23 cellular contexts compared by ENCODE assay signal in the genomic region with DNA sequence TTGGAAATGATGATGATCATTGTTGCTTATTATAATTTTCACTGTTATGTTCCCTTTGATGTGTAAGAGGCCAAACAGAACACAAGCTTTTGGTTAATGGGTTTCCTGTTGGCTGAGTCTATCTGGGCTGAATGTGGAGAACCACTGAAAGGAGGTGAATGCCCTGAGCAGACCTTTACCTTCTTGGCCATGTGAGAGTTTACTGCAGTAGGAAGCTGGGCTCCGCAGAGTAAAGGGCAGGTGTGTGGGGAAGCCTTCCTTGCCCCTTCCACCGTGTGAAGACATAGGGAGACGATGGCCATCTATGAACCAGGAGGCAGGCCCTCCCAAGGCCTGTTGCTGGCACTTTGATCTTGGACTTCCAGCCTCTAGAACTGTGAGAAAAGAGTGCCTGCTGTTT.
A peak's percentile ranks its signal among the peaks of the same experiment; 100 is the strongest.
DNase-seq lines count a peak whose midpoint lies in the region; ATAC-seq and TF ChIP-seq lines count a peak whose summit lies in the region.
"Had no signal": no experiment of that assay in that cellular context is flagged by ENCODE, and none has a peak within 500 bp of the region (broad histone marks: within the 10 kb centered on the region; RNA-seq: fewer than 3 reads in every experiment).

No MANE protein-coding gene starts in this region.

- POLR2A ChIA-PET in naive thymus-derived CD8-positive, alpha-beta T cell (lab: Charles Lee) = interaction anchor here (0.7 to 1.2 kb wide), 2 partner anchors 157 to 160 kb away, joined by 3 read pairs; no protein-coding TSS in a partner anchor

- H3K4me1 Mint-ChIP-seq in chondrocyte (ENCODE audit: low read depth) (peaks cover 40% of the 10 kb centered on the region), neural crest cell (peaks cover 35% of the 10 kb centered on the region), type B pancreatic cell (ENCODE audit: unreplicated experiment) (peaks cover 41% of the 10 kb centered on the region)
- peaks cover 10 to 28% (median 24%) of the 10 kb centered on the region in 4 donors for H3K4me1 Mint-ChIP-seq in naive thymus-derived CD8-positive, alpha-beta T cell

- no peaks in the 10 kb centered on the region for H3K79me1 ChIP-seq in mesenchymal stem cell (replicated peaks; ENCODE audit: low read length, poor library complexity, severe bottlenecking)

- H3K4me1 ChIP-seq in mesenchymal stem cell (ENCODE audit: control insufficient read depth, insufficient read depth, low read depth, low read length) = peaks cover 4% of the 10 kb centered on the region

- no peak overlapping the region for H2BK5ac ChIP-seq in mesenchymal stem cell (ENCODE audit: low read depth, low read length, poor library complexity, severe bottlenecking)

- H3K27ac ChIP-seq in mesenchymal stem cell (ENCODE audit: low read length, poor library complexity, severe bottlenecking) (no peak overlapping the region), dorsolateral prefrontal cortex (peak overlapping the region in 16 of 59 donors; percentile 3 to 82 (median 64))
- H3K27ac ChIP-seq: 22Rv1, neutrophil had no signal

- H2BK15ac ChIP-seq in mesenchymal stem cell (ENCODE audit: low read depth, poor library complexity, severe bottlenecking) = no peak overlapping the region

- no peak overlapping the region for H2AK5ac ChIP-seq in mesenchymal stem cell (ENCODE audit: low read length, severe bottlenecking)

- H3K36me3 Mint-ChIP-seq in chondrocyte (ENCODE audit: low read depth) (no peaks in the 10 kb centered on the region), neural crest cell (ENCODE audit: low read depth) (no peaks in the 10 kb centered on the region), type B pancreatic cell (no peaks in the 10 kb centered on the region)
- no peaks in the 10 kb centered on the region for H3K36me3 Mint-ChIP-seq in naive thymus-derived CD8-positive, alpha-beta T cell
- H3K36me3 Mint-ChIP-seq: IgD-negative memory B cell had no signal

- intact Hi-C loops in dorsolateral prefrontal cortex (cut with DNase I) = loop anchor here (2.0 to 10.0 kb wide), 7 partner anchors 155 to 540 kb away; no protein-coding TSS in a partner anchor

- H2AFZ ChIP-seq in mesenchymal stem cell (ENCODE audit: low read depth, low read length) = no peak overlapping the region

- no peak overlapping the region for H4K8ac ChIP-seq in mesenchymal stem cell (ENCODE audit: low read length)

- WGBS in mesenchymal stem cell = 75% methylated on average over 3 of the region's 3 CpGs

- H3K18ac ChIP-seq in mesenchymal stem cell (ENCODE audit: low read depth in 1 of 2, low read length in 2 of 2) = no peak overlapping the region

- no peaks in the 10 kb centered on the region for H3K27me3 Mint-ChIP-seq in chondrocyte (ENCODE audit: low read depth)
- no peaks in the 10 kb centered on the region for H3K27me3 Mint-ChIP-seq in neural crest cell (ENCODE audit: low read depth)
- H3K27me3 Mint-ChIP-seq in type B pancreatic cell = no peaks in the 10 kb centered on the region
- no peaks in the 10 kb centered on the region for H3K27me3 Mint-ChIP-seq in naive thymus-derived CD8-positive, alpha-beta T cell
- H3K27me3 Mint-ChIP-seq: CD4-positive, alpha-beta T cell had no signal

- no peak overlapping the region for H3K4ac ChIP-seq in mesenchymal stem cell (ENCODE audit: low read depth in 1 of 2, low read length in 2 of 2)

- H3K27me3 ChIP-seq in mesenchymal stem cell (ENCODE audit: control insufficient read depth in 1 of 2, insufficient read depth in 1 of 2, low read length in 2 of 2) (no peaks in the 10 kb centered on the region), dorsolateral prefrontal cortex (no peaks in the 10 kb centered on the region)
- H3K27me3 ChIP-seq: neutrophil, thyroid gland had no signal

- H3K4me3 Mint-ChIP-seq in chondrocyte (ENCODE audit: unreplicated experiment) (no peak overlapping the region), neural crest cell (no peak overlapping the region), type B pancreatic cell (no peak overlapping the region)
- H3K4me3 Mint-ChIP-seq in naive thymus-derived CD8-positive, alpha-beta T cell = no peak overlapping the region
- H3K4me3 Mint-ChIP-seq: CD4-positive, alpha-beta T cell; dendritic cell treated with granulocyte-macrophage colony-stimulating factor and Interleukin-4, amounts not matched to agents 40 ng/mL and 50 ng/mL, for 4 days; IgD-negative memory B cell had no signal

- H3K4me2 ChIP-seq in mesenchymal stem cell (ENCODE audit: low read length, poor library complexity, severe bottlenecking) = no peak overlapping the region

- H4K91ac ChIP-seq in mesenchymal stem cell (ENCODE audit: low read length) = no peak overlapping the region

- no peak overlapping the region for H2BK120ac ChIP-seq in mesenchymal stem cell (ENCODE audit: low read depth, low read length)

- H3K9me3 Mint-ChIP-seq in chondrocyte (ENCODE audit: low read depth) (peaks cover 3% of the 10 kb centered on the region), neural crest cell (peaks cover 3% of the 10 kb centered on the region), type B pancreatic cell (no peaks in the 10 kb centered on the region)
- H3K9me3 Mint-ChIP-seq in naive thymus-derived CD8-positive, alpha-beta T cell = no peaks in the 10 kb centered on the region
- H3K9me3 Mint-ChIP-seq: CD4-positive, alpha-beta T cell; IgD-negative memory B cell had no signal

- H3K27ac Mint-ChIP-seq in chondrocyte (ENCODE audit: unreplicated experiment) (peak overlapping the region; percentile 66), neural crest cell (ENCODE audit: unreplicated experiment) (peak overlapping the region; percentile 94), type B pancreatic cell (peak overlapping the region; percentile 46)
- no peak overlapping the region for H3K27ac Mint-ChIP-seq in naive thymus-derived CD8-positive, alpha-beta T cell
- H3K27ac Mint-ChIP-seq: CD4-positive, alpha-beta T cell; dendritic cell treated with granulocyte-macrophage colony-stimulating factor and Interleukin-4, amounts not matched to agents 40 ng/mL and 50 ng/mL, for 4 days; IgD-negative memory B cell had no signal

- H3K36me3 ChIP-seq in mesenchymal stem cell (ENCODE audit: control insufficient read depth in 1 of 2, insufficient read depth in 2 of 2, low read depth in 1 of 2, low read length in 2 of 2) = no peaks in the 10 kb centered on the region
- H3K36me3 ChIP-seq: neutrophil, thyroid gland had no signal

- H3K9ac ChIP-seq in mesenchymal stem cell (ENCODE audit: low read length) = no peak overlapping the region

- no peak overlapping the region for H3K14ac ChIP-seq in mesenchymal stem cell (ENCODE audit: low read length in 2 of 2)

- DNase-seq in NCI-H146 (lab: John Stamatoyannopoulos, UW) (peak; percentile 38), NCI-H146 treated with DMSO at 0.1 percent for 48 hours (lab: John Stamatoyannopoulos, UW; ENCODE audit: unreplicated experiment) (no peak), chondrocyte (ENCODE audit: low spot score) (no peak), neural crest cell (ENCODE audit: low read depth, low spot score) (no peak), type B pancreatic cell (ENCODE audit: extremely low spot score, unreplicated experiment) (no peak), mesenchymal stem cell (no peak), dorsolateral prefrontal cortex (no peak)
- no peak for DNase-seq in naive thymus-derived CD8-positive, alpha-beta T cell
- DNase-seq: activated CD4-positive, alpha-beta T cell treated with anti-CD3 and anti-CD28 coated beads, Interleukin-2, amount 50 U/mL, for 48 hours; activated effector memory CD4-positive, alpha-beta T cell treated with anti-CD3 and anti-CD28 coated beads, Interleukin-2, amount 50 U/mL, for 16 hours; CD4-positive, alpha-beta T cell; GDM1; GOT3; left cardiac atrium; stimulated activated CD4-positive, alpha-beta T cell treated with anti-CD3 and anti-CD28 coated beads, Interleukin-2, amount 100 ng/mL, for 48 hours; stimulated activated naive CD4-positive, alpha-beta T cell treated with Interleukin-2 at 50 U/mL for 16 hours; T-helper 2 cell; thyroid gland had no signal

- H3K4me3 ChIP-seq in mesenchymal stem cell (ENCODE audit: insufficient read depth in 1 of 2, low read depth in 1 of 2, low read length in 2 of 2) (no peak overlapping the region), dorsolateral prefrontal cortex (no peak overlapping the region)
- H3K4me3 ChIP-seq: GM12878, thyroid gland had no signal

- no peaks in the 10 kb centered on the region for H3K9me3 ChIP-seq in mesenchymal stem cell (ENCODE audit: control insufficient read depth, low read length)
- H3K9me3 ChIP-seq: neutrophil, thyroid gland had no signal

- peak overlapping the region in 1 of 2 experiments; percentile 73 for H3K23ac ChIP-seq in mesenchymal stem cell (ENCODE audit: low read length in 2 of 2)

- no peak for ATAC-seq in naive thymus-derived CD8-positive, alpha-beta T cell
- ATAC-seq: GM12878, left cardiac atrium had no signal

- TF ChIP-seq CTCF in chondrocyte (IDR thresholded peaks at IDR 0.05) (no peak), neural crest cell (conservative IDR thresholded peaks at IDR 0.05) (no peak), type B pancreatic cell (conservative IDR thresholded peaks at IDR 0.05) (no peak), dorsolateral prefrontal cortex (IDR thresholded peaks at IDR 0.05 in 54 of 56, conservative IDR thresholded peaks at IDR 0.05 in 2 of 56; ENCODE audit: low read depth in 1 of 56, partially characterized antibody in 56 of 56) (no peak)

- H2BK12ac ChIP-seq in mesenchymal stem cell (ENCODE audit: low read length in 2 of 2) = peak overlapping the region in 1 of 2 experiments; percentile 19

Comparison
In these comparisons a context has a peak if more than half of its experiments do, and no peak if none do; other contexts are left out.
1. H3K27ac Mint-ChIP-seq: peak in chondrocyte (single experiment), neural crest cell (single experiment) and type B pancreatic cell (single experiment); none in naive thymus-derived CD8-positive, alpha-beta T cell (0 of 10).